ENCODE assay signal across 23 cellular contexts in the genomic region with DNA sequence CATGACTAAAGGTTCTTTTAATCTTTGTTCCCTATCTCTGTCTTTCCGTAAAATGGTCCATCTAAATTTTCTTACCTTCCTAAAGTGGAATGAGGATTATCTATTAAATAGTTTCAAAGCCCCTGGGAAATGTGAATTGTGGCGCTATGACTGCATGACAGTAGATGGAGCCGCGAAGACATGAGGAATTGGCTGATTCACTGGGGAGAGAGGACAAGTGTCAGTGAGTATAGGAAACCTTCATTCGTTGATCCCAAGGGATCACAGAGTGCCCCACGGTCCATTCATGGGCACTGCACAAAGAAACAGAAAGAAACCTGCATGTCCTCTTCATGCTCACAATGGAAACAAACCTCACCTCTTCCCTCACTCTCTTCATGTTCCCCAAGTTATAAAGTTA.
"Had no signal": no experiment of that assay in that cellular context is flagged by ENCODE, and none has a peak within 500 bp of the region (broad histone marks: within the 10 kb centered on the region; RNA-seq: fewer than 3 reads in every experiment).

No MANE protein-coding gene starts in this region.

- ATAC-seq: activated CD8-positive, alpha-beta T cell treated with anti-CD3 and anti-CD28 coated beads, Interleukin-2, amount 10 ng/mL, durations not matched to agents 7 days and 5 days; left ventricle myocardium superior; natural killer cell; sciatic nerve; stimulated activated memory B cell treated with anti-CD40 and anti-IgM and Interleukin-4, amounts not matched to agents 10 μg/mL and 1 μg/mL and 100 μg/mL, for 72 hours had no signal

- H2AFZ ChIP-seq: hepatocyte had no signal

- H3K36me3 Mint-ChIP-seq: activated naive CD4-positive, alpha-beta T cell treated with anti-CD3 and anti-CD28 coated beads, Interleukin-2, amount 50 U/mL, for 24 hours; stimulated activated memory B cell treated with anti-CD40 and anti-IgM and Interleukin-4, amounts not matched to agents 10 μg/mL and 1 μg/mL and 100 μg/mL, for 72 hours had no signal

- H3K4me1 Mint-ChIP-seq: activated naive CD4-positive, alpha-beta T cell treated with anti-CD3 and anti-CD28 coated beads, Interleukin-2, amount 50 U/mL, for 24 hours; brain; natural killer cell; stimulated activated memory B cell treated with anti-CD40 and anti-IgM and Interleukin-4, amounts not matched to agents 10 μg/mL and 1 μg/mL and 100 μg/mL, for 72 hours had no signal

- H3K36me3 ChIP-seq: stomach, transverse colon, uterus had no signal

- H3K9me3 ChIP-seq: transverse colon, uterus had no signal

- H3K4me1 ChIP-seq: stomach, transverse colon, uterus had no signal

- H3K27ac Mint-ChIP-seq: activated CD8-positive, alpha-beta T cell treated with anti-CD3 and anti-CD28 coated beads, Interleukin-2, amount 10 ng/mL, durations not matched to agents 7 days and 5 days; activated naive CD4-positive, alpha-beta T cell treated with anti-CD3 and anti-CD28 coated beads, Interleukin-2, amount 50 U/mL, for 24 hours; brain; natural killer cell; stimulated activated memory B cell treated with anti-CD40 and anti-IgM and Interleukin-4, amounts not matched to agents 10 μg/mL and 1 μg/mL and 100 μg/mL, for 72 hours had no signal

- H3K27me3 Mint-ChIP-seq: activated naive CD4-positive, alpha-beta T cell treated with anti-CD3 and anti-CD28 coated beads, Interleukin-2, amount 50 U/mL, for 24 hours; brain; stimulated activated memory B cell treated with anti-CD40 and anti-IgM and Interleukin-4, amounts not matched to agents 10 μg/mL and 1 μg/mL and 100 μg/mL, for 72 hours had no signal

- DNase-seq: activated CD4-positive, alpha-beta T cell treated with anti-CD3 and anti-CD28 coated beads for 1 hour; activated CD4-positive, alpha-beta T cell treated with anti-CD3 and anti-CD28 coated beads, Interleukin-2, amount 50 U/mL, for 1 hour; activated CD8-positive, alpha-beta T cell treated with anti-CD3 and anti-CD28 coated beads, Interleukin-2, amount 10 ng/mL, durations not matched to agents 7 days and 5 days; activated gamma-delta T cell treated with Interleukin-2 at 50 U/mL for 16 hours; activated T-cell treated with anti-CD3 and anti-CD28 coated beads, Interleukin-2, amount 50 U/mL, for 1 hour; anterior cingulate cortex; effector CD4-positive, alpha-beta T cell; glutamatergic neuron; left ventricle myocardium superior; mammary epithelial cell; midbrain; natural killer cell; small intestine; stimulated activated CD4-positive, alpha-beta T cell treated with anti-CD3 and anti-CD28 coated beads, Interleukin-15, amount 100 ng/mL, for 24 hours; stomach; transverse colon; uterus had no signal

- H3K4me3 Mint-ChIP-seq: activated CD8-positive, alpha-beta T cell treated with anti-CD3 and anti-CD28 coated beads, Interleukin-2, amount 10 ng/mL, durations not matched to agents 7 days and 5 days; activated naive CD4-positive, alpha-beta T cell treated with anti-CD3 and anti-CD28 coated beads, Interleukin-2, amount 50 U/mL, for 24 hours; brain; natural killer cell; stimulated activated memory B cell treated with anti-CD40 and anti-IgM and Interleukin-4, amounts not matched to agents 10 μg/mL and 1 μg/mL and 100 μg/mL, for 72 hours had no signal

- FAIRE-seq: frontal cortex, small intestine had no signal

- H3K4me3 ChIP-seq: hepatocyte, stomach, transverse colon, uterus had no signal

- H3K27me3 ChIP-seq: hepatocyte, stomach, transverse colon, uterus had no signal

- H3K4me2 ChIP-seq: hepatocyte had no signal

- H3K27ac ChIP-seq: hepatocyte, stomach, transverse colon, uterus had no signal

- H3K79me2 ChIP-seq: hepatocyte had no signal
